ENCODE assay signal across 8 cellular contexts in the genomic region with DNA sequence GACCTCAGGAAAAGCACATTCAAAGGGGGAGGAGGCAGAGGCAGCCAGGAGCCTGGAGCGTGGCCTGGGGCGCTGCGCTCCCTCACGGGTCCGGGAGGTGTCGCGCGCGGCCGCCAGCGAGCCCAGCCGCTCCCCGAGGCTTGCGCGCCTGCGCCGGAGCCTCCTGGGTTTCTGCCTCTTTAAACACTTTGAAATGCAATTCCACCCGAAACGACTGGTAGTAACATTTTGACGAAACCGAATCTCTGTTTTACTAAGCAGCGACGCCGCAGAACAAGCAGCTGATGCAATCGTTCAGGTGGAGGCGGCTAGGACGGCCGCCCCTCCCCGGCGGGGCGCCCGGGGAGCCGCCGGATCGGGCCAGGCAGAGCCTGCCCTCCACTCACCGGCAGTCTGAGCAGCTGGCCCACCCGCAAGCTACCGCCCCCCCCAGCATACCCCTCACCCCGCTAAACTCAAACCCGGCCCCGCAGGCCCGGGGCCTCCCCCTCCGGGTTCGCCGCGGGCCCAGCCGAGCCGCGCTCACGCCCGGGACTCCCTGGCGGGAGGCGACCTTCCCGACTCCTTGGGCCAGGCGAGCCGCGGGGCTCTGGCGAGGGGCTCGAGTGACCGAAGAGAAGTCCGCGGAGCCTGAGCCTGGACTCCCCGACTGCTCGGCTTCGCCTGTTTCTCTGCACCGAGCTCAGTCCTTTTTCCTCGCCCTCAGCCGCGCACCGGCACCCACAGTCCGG. TPM values are rescaled to one million over a fixed set of nuclear protein-coding genes. Genes with fewer than 3 reads are reported as not detected.
DNase-seq lines count a peak whose midpoint lies in the region; ATAC-seq and TF ChIP-seq lines count a peak whose summit lies in the region.

No MANE protein-coding gene starts in this region.

- no peaks in the 10 kb centered on the region for H3K36me3 ChIP-seq in mucosa of descending colon (ENCODE audit: low read depth)

- H3K9me3 ChIP-seq in mucosa of descending colon: no peaks in the 10 kb centered on the region

- H3K4me3 ChIP-seq in AG04449 (ENCODE audit: low read depth, low read length) (peak overlapping the region; percentile 61), mucosa of descending colon (peak overlapping the region; percentile 6)

- H3K4me1 ChIP-seq in mucosa of descending colon (ENCODE audit: low read depth): peaks cover 38% of the 10 kb centered on the region

- CTCF ChIA-PET in AG04449 (lab: Yijun Ruan, JAX): interaction anchor here (0.6 to 3.3 kb wide), 47 partner anchors 9 to 651 kb away, joined by 3 to 27 read pairs (median 4); no protein-coding TSS in a partner anchor

- peak; percentile 82 for TF ChIP-seq CTCF in AG04449 (IDR thresholded peaks at IDR 0.05; ENCODE audit: insufficient read depth, low read length, missing control alignments)
- TF ChIP-seq CTCF in mucosa of descending colon (IDR thresholded peaks at IDR 0.05): peak; percentile 72

- POLR2A ChIA-PET in AG04449 (lab: Yijun Ruan, JAX): interaction anchor here (0.6 to 1.8 kb wide), 5 partner anchors 19 to 739 kb away, joined by 3 to 6 read pairs (median 3); a partner anchor contains a TSS

- ATAC-seq in GM18867 (IDR thresholded peaks at IDR 0.05; ENCODE audit: unreplicated experiment) (peak; percentile 97), HG03103 (IDR thresholded peaks at IDR 0.05; ENCODE audit: low read depth, unreplicated experiment) (peak; percentile 93), mucosa of descending colon (peak; percentile 95)

- peak overlapping the region; percentile 91 for H3K27ac ChIP-seq in epithelial cell of prostate

- intact Hi-C loops in mucosa of descending colon (cut with DNase I, micrococcal nuclease): loop anchor here in 1 of 2 donors (10.0 kb wide), 1 partner anchor 502 kb away; no protein-coding TSS in a partner anchor

- DNase-seq in AG04449 (ENCODE audit: low read depth, low spot score): peak; percentile 69
- DNase-seq in NCI-H69 (lab: John Stamatoyannopoulos, UW): peak; percentile 20
- DNase-seq in activated CD8-positive, alpha-beta memory T cell treated with anti-CD3 and anti-CD28 coated beads, Interleukin-2, amount 50 U/mL, for 48 hours: peak; percentile 88
- no peak for DNase-seq in epithelial cell of prostate (ENCODE audit: low read depth, low spot score)
- DNase-seq in mucosa of descending colon: peak; percentile 79 to 85 (median 81)
- DNase-seq in stimulated activated CD8-positive, alpha-beta memory T cell treated with anti-CD3 and anti-CD28 coated beads, Interleukin-15, amount 100 ng/mL, for 48 hours (ENCODE audit: low read depth in 2 of 2): peak; percentile 77 to 79

RNA-seq across cellular contexts. Expression of a gene that starts 3.3 kb away (rescaled TPM):
- total RNA-seq in mucosa of descending colon: 1 to 10 TPM in 2 of 3 donors, under 1 TPM in 1; 0.26 to 4.2 (median 1.2) TPM
